In the genomic region with DNA sequence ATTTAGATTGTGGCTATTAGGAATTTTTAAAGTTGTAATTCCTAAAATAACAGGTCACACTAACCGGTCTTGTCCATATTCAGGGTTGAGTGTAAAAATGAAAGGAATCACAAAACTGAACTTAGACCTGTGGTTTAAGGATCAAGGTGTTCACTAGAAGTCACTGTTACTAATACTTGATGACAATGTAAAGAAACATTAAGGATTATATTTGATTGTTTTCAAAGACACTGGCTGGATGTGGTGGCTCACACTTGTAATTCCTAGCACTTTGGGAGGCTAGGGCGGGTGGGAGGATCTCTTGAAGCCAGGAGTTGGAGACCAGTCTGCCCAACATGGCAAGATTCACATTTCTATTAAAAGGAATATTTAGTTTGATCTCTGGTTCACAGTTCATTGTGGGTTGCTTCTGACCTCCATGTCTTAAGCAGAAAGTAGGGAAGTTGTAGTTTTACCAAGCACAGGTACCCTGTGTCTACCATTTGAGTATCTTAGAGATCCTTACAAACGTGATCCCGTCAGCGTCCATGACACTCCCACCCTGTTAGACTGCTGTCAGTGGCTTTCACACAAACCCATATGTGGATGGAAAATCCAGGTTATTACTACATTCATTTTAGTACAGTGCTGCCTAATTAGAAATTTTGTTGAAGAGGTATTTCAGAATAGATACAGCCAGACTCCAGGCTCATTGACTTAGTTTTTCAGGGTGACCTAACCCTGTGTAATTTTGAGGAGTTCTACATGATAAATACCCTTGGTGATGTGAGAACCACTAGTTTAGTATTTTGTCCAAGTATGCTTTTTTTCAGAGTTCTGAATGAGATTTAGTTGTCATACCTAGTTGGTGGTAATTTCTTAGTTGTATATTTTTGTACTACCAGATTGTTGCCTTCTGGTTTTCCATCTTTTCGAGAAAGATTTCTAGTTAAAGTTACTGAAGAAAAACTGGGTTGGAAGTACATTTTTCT, we compare ENCODE assay signal across 1 cellular context.
A peak's percentile ranks its signal among the peaks of the same experiment; 100 is the strongest.
TF ChIP-seq lines count a peak whose summit lies in the region.

No MANE protein-coding gene starts in this region.

TF ChIP-seq in K562, 482 proteins besides CTCF, POLR2A, EP300 and RAD21 (continues in another document):
- TF ChIP-seq MEF2A (IDR thresholded peaks at IDR 0.05; ENCODE audit: control insufficient read depth, low read depth, low read length) (no peak), PML (IDR thresholded peaks at IDR 0.05; ENCODE audit: low read length) (peak; percentile 13; the same call in 1 of the 2 replicates), EHMT2 (IDR thresholded peaks at IDR 0.05) (no peak), POLR2B (IDR thresholded peaks at IDR 0.05; ENCODE audit: low read depth, partially characterized antibody) (peak; percentile 75), CTBP1 (IDR thresholded peaks at IDR 0.05; ENCODE audit: borderline replicate concordance) (no peak), SUPT5H (IDR thresholded peaks at IDR 0.05) (peak; percentile 62), HDAC1 (IDR thresholded peaks at IDR 0.05) (no peak), MYNN (IDR thresholded peaks at IDR 0.05) (peak; percentile 23; the same call in 1 of the 2 replicates), MYNN (CRISPR knock-in tag; IDR thresholded peaks at IDR 0.05) (no peak), ZNF197 (CRISPR knock-in tag; IDR thresholded peaks at IDR 0.05; ENCODE audit: low read depth) (no peak), MTA3 (IDR thresholded peaks at IDR 0.05; ENCODE audit: borderline replicate concordance) (no peak), FOXK1 (CRISPR knock-in tag; IDR thresholded peaks at IDR 0.05; ENCODE audit: borderline replicate concordance) (no peak), ZFPM2 (CRISPR knock-in tag; IDR thresholded peaks at IDR 0.05) (no peak), ZNF239 (CRISPR knock-in tag; IDR thresholded peaks at IDR 0.05) (no peak), ZNF146 (CRISPR knock-in tag; IDR thresholded peaks at IDR 0.05; ENCODE audit: unreplicated experiment) (peak; percentile 10), KDM1A (IDR thresholded peaks at IDR 0.05) (0 out of 4 replicates have a peak, but pooled peaks of 1 of the 2 experiments have one; percentile 10), SIN3A (IDR thresholded peaks at IDR 0.05; ENCODE audit: borderline replicate concordance in 2 of 2, control insufficient read depth in 1 of 2, low read depth in 2 of 2, low read length in 2 of 2) (no peak), GABPB1 (CRISPR knock-in tag; IDR thresholded peaks at IDR 0.05) (no peak), JUND (IDR thresholded peaks at IDR 0.05; ENCODE audit: borderline replicate concordance, low read depth, low read length) (no peak), JUND (tag; IDR thresholded peaks at IDR 0.05; ENCODE audit: borderline replicate concordance, low read depth, low read length) (no peak), HDAC6 (IDR thresholded peaks at IDR 0.05; ENCODE audit: low read depth, low read length) (no peak), NFIC (IDR thresholded peaks at IDR 0.05) (0 out of 2 replicates have a peak, but pooled peaks have one; percentile 4), CCNT2 (IDR thresholded peaks at IDR 0.05; ENCODE audit: borderline replicate concordance, extremely low read depth, insufficient read length, low read depth, low read length) (no peak), ZNF174 (CRISPR knock-in tag; IDR thresholded peaks at IDR 0.05) (0 out of 2 replicates have a peak, but pooled peaks have one; percentile 27), KHSRP (IDR thresholded peaks at IDR 0.05) (0 out of 2 replicates have a peak, but pooled peaks have one; percentile 9), POLR2G (IDR thresholded peaks at IDR 0.05; ENCODE audit: low read depth, low read length) (peak; percentile 27; the same call in 1 of the 2 replicates)
- TF ChIP-seq, protein P1, sequence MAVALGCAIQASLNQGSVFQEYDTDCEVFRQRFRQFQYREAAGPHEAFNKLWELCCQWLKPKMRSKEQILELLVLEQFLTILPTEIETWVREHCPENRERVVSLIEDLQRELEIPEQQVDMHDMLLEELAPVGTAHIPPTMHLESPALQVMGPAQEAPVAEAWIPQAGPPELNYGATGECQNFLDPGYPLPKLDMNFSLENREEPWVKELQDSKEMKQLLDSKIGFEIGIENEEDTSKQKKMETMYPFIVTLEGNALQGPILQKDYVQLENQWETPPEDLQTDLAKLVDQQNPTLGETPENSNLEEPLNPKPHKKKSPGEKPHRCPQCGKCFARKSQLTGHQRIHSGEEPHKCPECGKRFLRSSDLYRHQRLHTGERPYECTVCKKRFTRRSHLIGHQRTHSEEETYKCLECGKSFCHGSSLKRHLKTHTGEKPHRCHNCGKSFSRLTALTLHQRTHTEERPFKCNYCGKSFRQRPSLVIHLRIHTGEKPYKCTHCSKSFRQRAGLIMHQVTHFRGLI (CRISPR knock-in tag; IDR thresholded peaks at IDR 0.05) = no peak
- TF ChIP-seq, protein P2, sequence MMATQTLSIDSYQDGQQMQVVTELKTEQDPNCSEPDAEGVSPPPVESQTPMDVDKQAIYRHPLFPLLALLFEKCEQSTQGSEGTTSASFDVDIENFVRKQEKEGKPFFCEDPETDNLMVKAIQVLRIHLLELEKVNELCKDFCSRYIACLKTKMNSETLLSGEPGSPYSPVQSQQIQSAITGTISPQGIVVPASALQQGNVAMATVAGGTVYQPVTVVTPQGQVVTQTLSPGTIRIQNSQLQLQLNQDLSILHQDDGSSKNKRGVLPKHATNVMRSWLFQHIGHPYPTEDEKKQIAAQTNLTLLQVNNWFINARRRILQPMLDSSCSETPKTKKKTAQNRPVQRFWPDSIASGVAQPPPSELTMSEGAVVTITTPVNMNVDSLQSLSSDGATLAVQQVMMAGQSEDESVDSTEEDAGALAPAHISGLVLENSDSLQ (IDR thresholded peaks at IDR 0.05) = no peak
- TF ChIP-seq, protein P3, sequence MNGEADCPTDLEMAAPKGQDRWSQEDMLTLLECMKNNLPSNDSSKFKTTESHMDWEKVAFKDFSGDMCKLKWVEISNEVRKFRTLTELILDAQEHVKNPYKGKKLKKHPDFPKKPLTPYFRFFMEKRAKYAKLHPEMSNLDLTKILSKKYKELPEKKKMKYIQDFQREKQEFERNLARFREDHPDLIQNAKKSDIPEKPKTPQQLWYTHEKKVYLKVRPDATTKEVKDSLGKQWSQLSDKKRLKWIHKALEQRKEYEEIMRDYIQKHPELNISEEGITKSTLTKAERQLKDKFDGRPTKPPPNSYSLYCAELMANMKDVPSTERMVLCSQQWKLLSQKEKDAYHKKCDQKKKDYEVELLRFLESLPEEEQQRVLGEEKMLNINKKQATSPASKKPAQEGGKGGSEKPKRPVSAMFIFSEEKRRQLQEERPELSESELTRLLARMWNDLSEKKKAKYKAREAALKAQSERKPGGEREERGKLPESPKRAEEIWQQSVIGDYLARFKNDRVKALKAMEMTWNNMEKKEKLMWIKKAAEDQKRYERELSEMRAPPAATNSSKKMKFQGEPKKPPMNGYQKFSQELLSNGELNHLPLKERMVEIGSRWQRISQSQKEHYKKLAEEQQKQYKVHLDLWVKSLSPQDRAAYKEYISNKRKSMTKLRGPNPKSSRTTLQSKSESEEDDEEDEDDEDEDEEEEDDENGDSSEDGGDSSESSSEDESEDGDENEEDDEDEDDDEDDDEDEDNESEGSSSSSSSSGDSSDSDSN (IDR thresholded peaks at IDR 0.05; ENCODE audit: borderline replicate concordance in 1 of 2, low read depth in 2 of 2, low read length in 2 of 2) = no peak
- TF ChIP-seq, protein P4, sequence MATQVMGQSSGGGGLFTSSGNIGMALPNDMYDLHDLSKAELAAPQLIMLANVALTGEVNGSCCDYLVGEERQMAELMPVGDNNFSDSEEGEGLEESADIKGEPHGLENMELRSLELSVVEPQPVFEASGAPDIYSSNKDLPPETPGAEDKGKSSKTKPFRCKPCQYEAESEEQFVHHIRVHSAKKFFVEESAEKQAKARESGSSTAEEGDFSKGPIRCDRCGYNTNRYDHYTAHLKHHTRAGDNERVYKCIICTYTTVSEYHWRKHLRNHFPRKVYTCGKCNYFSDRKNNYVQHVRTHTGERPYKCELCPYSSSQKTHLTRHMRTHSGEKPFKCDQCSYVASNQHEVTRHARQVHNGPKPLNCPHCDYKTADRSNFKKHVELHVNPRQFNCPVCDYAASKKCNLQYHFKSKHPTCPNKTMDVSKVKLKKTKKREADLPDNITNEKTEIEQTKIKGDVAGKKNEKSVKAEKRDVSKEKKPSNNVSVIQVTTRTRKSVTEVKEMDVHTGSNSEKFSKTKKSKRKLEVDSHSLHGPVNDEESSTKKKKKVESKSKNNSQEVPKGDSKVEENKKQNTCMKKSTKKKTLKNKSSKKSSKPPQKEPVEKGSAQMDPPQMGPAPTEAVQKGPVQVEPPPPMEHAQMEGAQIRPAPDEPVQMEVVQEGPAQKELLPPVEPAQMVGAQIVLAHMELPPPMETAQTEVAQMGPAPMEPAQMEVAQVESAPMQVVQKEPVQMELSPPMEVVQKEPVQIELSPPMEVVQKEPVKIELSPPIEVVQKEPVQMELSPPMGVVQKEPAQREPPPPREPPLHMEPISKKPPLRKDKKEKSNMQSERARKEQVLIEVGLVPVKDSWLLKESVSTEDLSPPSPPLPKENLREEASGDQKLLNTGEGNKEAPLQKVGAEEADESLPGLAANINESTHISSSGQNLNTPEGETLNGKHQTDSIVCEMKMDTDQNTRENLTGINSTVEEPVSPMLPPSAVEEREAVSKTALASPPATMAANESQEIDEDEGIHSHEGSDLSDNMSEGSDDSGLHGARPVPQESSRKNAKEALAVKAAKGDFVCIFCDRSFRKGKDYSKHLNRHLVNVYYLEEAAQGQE (CRISPR knock-in tag; IDR thresholded peaks at IDR 0.05; ENCODE audit: low read depth) = no peak
- TF ChIP-seq, protein P5, sequence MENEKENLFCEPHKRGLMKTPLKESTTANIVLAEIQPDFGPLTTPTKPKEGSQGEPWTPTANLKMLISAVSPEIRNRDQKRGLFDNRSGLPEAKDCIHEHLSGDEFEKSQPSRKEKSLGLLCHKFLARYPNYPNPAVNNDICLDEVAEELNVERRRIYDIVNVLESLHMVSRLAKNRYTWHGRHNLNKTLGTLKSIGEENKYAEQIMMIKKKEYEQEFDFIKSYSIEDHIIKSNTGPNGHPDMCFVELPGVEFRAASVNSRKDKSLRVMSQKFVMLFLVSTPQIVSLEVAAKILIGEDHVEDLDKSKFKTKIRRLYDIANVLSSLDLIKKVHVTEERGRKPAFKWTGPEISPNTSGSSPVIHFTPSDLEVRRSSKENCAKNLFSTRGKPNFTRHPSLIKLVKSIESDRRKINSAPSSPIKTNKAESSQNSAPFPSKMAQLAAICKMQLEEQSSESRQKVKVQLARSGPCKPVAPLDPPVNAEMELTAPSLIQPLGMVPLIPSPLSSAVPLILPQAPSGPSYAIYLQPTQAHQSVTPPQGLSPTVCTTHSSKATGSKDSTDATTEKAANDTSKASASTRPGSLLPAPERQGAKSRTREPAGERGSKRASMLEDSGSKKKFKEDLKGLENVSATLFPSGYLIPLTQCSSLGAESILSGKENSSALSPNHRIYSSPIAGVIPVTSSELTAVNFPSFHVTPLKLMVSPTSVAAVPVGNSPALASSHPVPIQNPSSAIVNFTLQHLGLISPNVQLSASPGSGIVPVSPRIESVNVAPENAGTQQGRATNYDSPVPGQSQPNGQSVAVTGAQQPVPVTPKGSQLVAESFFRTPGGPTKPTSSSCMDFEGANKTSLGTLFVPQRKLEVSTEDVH (IDR thresholded peaks at IDR 0.05; ENCODE audit: low read depth, partially characterized antibody) = peak; percentile 17
- TF ChIP-seq, protein P6, sequence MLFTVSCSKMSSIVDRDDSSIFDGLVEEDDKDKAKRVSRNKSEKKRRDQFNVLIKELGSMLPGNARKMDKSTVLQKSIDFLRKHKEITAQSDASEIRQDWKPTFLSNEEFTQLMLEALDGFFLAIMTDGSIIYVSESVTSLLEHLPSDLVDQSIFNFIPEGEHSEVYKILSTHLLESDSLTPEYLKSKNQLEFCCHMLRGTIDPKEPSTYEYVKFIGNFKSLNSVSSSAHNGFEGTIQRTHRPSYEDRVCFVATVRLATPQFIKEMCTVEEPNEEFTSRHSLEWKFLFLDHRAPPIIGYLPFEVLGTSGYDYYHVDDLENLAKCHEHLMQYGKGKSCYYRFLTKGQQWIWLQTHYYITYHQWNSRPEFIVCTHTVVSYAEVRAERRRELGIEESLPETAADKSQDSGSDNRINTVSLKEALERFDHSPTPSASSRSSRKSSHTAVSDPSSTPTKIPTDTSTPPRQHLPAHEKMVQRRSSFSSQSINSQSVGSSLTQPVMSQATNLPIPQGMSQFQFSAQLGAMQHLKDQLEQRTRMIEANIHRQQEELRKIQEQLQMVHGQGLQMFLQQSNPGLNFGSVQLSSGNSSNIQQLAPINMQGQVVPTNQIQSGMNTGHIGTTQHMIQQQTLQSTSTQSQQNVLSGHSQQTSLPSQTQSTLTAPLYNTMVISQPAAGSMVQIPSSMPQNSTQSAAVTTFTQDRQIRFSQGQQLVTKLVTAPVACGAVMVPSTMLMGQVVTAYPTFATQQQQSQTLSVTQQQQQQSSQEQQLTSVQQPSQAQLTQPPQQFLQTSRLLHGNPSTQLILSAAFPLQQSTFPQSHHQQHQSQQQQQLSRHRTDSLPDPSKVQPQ (CRISPR knock-in tag; IDR thresholded peaks at IDR 0.05; ENCODE audit: borderline replicate concordance) = no peak
- TF ChIP-seq, protein P7, sequence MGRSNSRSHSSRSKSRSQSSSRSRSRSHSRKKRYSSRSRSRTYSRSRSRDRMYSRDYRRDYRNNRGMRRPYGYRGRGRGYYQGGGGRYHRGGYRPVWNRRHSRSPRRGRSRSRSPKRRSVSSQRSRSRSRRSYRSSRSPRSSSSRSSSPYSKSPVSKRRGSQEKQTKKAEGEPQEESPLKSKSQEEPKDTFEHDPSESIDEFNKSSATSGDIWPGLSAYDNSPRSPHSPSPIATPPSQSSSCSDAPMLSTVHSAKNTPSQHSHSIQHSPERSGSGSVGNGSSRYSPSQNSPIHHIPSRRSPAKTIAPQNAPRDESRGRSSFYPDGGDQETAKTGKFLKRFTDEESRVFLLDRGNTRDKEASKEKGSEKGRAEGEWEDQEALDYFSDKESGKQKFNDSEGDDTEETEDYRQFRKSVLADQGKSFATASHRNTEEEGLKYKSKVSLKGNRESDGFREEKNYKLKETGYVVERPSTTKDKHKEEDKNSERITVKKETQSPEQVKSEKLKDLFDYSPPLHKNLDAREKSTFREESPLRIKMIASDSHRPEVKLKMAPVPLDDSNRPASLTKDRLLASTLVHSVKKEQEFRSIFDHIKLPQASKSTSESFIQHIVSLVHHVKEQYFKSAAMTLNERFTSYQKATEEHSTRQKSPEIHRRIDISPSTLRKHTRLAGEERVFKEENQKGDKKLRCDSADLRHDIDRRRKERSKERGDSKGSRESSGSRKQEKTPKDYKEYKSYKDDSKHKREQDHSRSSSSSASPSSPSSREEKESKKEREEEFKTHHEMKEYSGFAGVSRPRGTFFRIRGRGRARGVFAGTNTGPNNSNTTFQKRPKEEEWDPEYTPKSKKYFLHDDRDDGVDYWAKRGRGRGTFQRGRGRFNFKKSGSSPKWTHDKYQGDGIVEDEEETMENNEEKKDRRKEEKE (IDR thresholded peaks at IDR 0.05; ENCODE audit: borderline replicate concordance in 1 of 2, control insufficient read depth in 1 of 2, low read depth in 2 of 2, low read length in 1 of 2) = peak in 1 of 2 experiments; percentile 72; a peak in 1 of 4 replicates
- TF ChIP-seq, protein P8, sequence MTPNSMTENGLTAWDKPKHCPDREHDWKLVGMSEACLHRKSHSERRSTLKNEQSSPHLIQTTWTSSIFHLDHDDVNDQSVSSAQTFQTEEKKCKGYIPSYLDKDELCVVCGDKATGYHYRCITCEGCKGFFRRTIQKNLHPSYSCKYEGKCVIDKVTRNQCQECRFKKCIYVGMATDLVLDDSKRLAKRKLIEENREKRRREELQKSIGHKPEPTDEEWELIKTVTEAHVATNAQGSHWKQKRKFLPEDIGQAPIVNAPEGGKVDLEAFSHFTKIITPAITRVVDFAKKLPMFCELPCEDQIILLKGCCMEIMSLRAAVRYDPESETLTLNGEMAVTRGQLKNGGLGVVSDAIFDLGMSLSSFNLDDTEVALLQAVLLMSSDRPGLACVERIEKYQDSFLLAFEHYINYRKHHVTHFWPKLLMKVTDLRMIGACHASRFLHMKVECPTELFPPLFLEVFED (CRISPR knock-in tag; conservative IDR thresholded peaks at IDR 0.05) = no peak
